Comparison of ENCODE assay signal across 9 cellular contexts in genomic region chr7:104971290-104972071, GRCh38. TPM values are rescaled to one million over a fixed set of nuclear protein-coding genes. Genes with fewer than 3 reads are reported as not detected.
DNase-seq lines count a peak whose midpoint lies in the region; FAIRE-seq and TF ChIP-seq lines count a peak whose summit lies in the region.
"Had no signal": no experiment of that assay in that cellular context is flagged by ENCODE, and none has a peak within 500 bp of the region (broad histone marks: within the 10 kb centered on the region; RNA-seq: fewer than 3 reads in every experiment).

No MANE protein-coding gene starts in this region.

- no TSS peak for BruUV-seq in endothelial cell of umbilical vein (replicated peaks; lab: Mats Ljungman, UMichigan)

- H2AFZ ChIP-seq in ACC112 (ENCODE audit: low read length, unreplicated experiment) (no peak overlapping the region), endothelial cell of umbilical vein (ENCODE audit: low read depth, low read length) (peak overlapping the region; percentile 1)

- POLR2A ChIA-PET in endothelial cell of umbilical vein (lab: Charles Lee) = interaction anchor here (0.6 to 1.0 kb wide), 4 partner anchors 40 to 379 kb away, joined by 3 to 7 read pairs (median 4); partner anchors contain the start of gene KMT2E

- H3K36me3 ChIP-seq in ACC112 (ENCODE audit: insufficient read depth, low read length) = no peaks in the 10 kb centered on the region
- H3K36me3 ChIP-seq in endothelial cell of umbilical vein (ENCODE audit: control insufficient read depth in 2 of 2, extremely low read depth in 1 of 2, insufficient read depth in 2 of 2, low read length in 2 of 2) = no peaks in the 10 kb centered on the region
- H3K36me3 ChIP-seq in mucosa of stomach (ENCODE audit: control insufficient read depth, insufficient read depth, low read length) = no peaks in the 10 kb centered on the region

- H3K4me2 ChIP-seq in endothelial cell of umbilical vein (ENCODE audit: insufficient read depth, low read length) = peak overlapping the region; percentile 3

- intact Hi-C loops in endothelial cell of umbilical vein (cut with micrococcal nuclease) = no loop called here

- H3K4me3 ChIP-seq in ACC112 (ENCODE audit: low read depth, low read length) (no peak overlapping the region), endothelial cell of umbilical vein (replicated peaks in 1 of 3; ENCODE audit: insufficient read depth in 1 of 3, low read depth in 1 of 3, low read length in 3 of 3) (no peak overlapping the region), mucosa of stomach (ENCODE audit: low read length) (no peak overlapping the region)

- DNase-seq in NCI-H2227 (lab: John Stamatoyannopoulos, UW; ENCODE audit: unreplicated experiment) (peak; percentile 76), endothelial cell of umbilical vein (ENCODE audit: low read depth, low spot score) (peak; percentile 78), RCC 7860 (ENCODE audit: low spot score) (no peak), NCI-H2171 treated with DMSO at 0.1 percent for 48 hours (lab: John Stamatoyannopoulos, UW) (no peak), HuH-7.5 (ENCODE audit: low spot score) (no peak)
- no peak for DNase-seq in stimulated activated CD4-positive, alpha-beta T cell treated with anti-CD3 and anti-CD28 coated beads, Interleukin-4, amount 100 ng/mL, for 24 hours
- DNase-seq: activated CD4-positive, alpha-beta T cell treated with anti-CD3 and anti-CD28 coated beads for 48 hours had no signal

- H3K4me1 ChIP-seq in ACC112 (ENCODE audit: control insufficient read depth, insufficient read depth, low read length, unreplicated experiment) (peaks cover 57% of the 10 kb centered on the region), endothelial cell of umbilical vein (ENCODE audit: control insufficient read depth, extremely low read depth, insufficient read depth, low read length) (peaks cover 34% of the 10 kb centered on the region), mucosa of stomach (ENCODE audit: control insufficient read depth, insufficient read depth, low read length) (peaks cover 38% of the 10 kb centered on the region)

- no peak overlapping the region for H3K9ac ChIP-seq in endothelial cell of umbilical vein (replicated peaks; ENCODE audit: extremely low read depth, insufficient read depth, low read length)
- H3K9ac ChIP-seq in mucosa of stomach (ENCODE audit: low read length) = peak overlapping the region; percentile 1

- H3K9me3 ChIP-seq in endothelial cell of umbilical vein (replicated peaks; ENCODE audit: control insufficient read depth, insufficient read depth, low read length) (no peaks in the 10 kb centered on the region), mucosa of stomach (ENCODE audit: control insufficient read depth, low read length) (no peaks in the 10 kb centered on the region)

- no peak for TF ChIP-seq POLR2A in endothelial cell of umbilical vein (IDR thresholded peaks at IDR 0.05; ENCODE audit: low read depth, low read length)

- CTCF ChIA-PET in endothelial cell of umbilical vein (lab: Charles Lee) = interaction anchor here (1.5 to 11.5 kb wide), 5 partner anchors 10 to 88 kb away, joined by 4 to 113 read pairs (median 6); no protein-coding TSS in a partner anchor

- FAIRE-seq in endothelial cell of umbilical vein (lab: Jason Lieb, UNC) (peak; percentile 62), RCC 7860 (lab: Jason Lieb, UNC) (no peak)

- TF ChIP-seq CTCF in endothelial cell of umbilical vein (IDR thresholded peaks at IDR 0.05; ENCODE audit: extremely low read depth in 1 of 2, insufficient read depth in 1 of 2, low read depth in 1 of 2, low read length in 2 of 2) = no peak

- no peaks in the 10 kb centered on the region for H4K20me1 ChIP-seq in endothelial cell of umbilical vein (replicated peaks; ENCODE audit: control insufficient read depth, extremely low read depth, insufficient read depth, low read length)

- H3K27ac ChIP-seq in ACC112 (ENCODE audit: low read depth, low read length) = peak overlapping the region; percentile 91
- peak overlapping the region; percentile 25 for H3K27ac ChIP-seq in endothelial cell of umbilical vein (ENCODE audit: insufficient read depth, low read depth, low read length)

- dilution Hi-C loops in endothelial cell of umbilical vein (cut with MboI; ENCODE audit: extremely low pct_ligation_motif_present, low sequenced_read_pairs) = no loop called here

- H3K27me3 ChIP-seq in ACC112 (ENCODE audit: insufficient read depth, low read length) (no peaks in the 10 kb centered on the region), endothelial cell of umbilical vein (ENCODE audit: control insufficient read depth in 2 of 2, insufficient read depth in 2 of 2, low read length in 2 of 2) (no peaks in the 10 kb centered on the region), mucosa of stomach (ENCODE audit: control insufficient read depth, insufficient read depth, low read length) (no peaks in the 10 kb centered on the region)

- no peaks in the 10 kb centered on the region for H3K9me1 ChIP-seq in endothelial cell of umbilical vein (replicated peaks; ENCODE audit: control insufficient read depth, extremely low read depth, insufficient read depth, low read length)

- H3K79me2 ChIP-seq in ACC112 (ENCODE audit: control insufficient read depth, insufficient read depth, low read length, unreplicated experiment) (no peaks in the 10 kb centered on the region), endothelial cell of umbilical vein (ENCODE audit: control insufficient read depth, insufficient read depth, low read length) (no peaks in the 10 kb centered on the region)

TF ChIP-seq in endothelial cell of umbilical vein, 7 proteins besides CTCF, POLR2A, EP300 and RAD21:
- TF ChIP-seq POLR2AphosphoS5 (IDR thresholded peaks at IDR 0.05; ENCODE audit: insufficient read depth, low read depth, low read length) (no peak), MAX (IDR thresholded peaks at IDR 0.05; ENCODE audit: insufficient read depth, insufficient read length) (no peak), GATA2 (IDR thresholded peaks at IDR 0.05; ENCODE audit: insufficient read depth, insufficient read length, low read depth, low read length) (no peak), EZH2 (IDR thresholded peaks at IDR 0.05; ENCODE audit: borderline replicate concordance, low read depth, low read length, severe bottlenecking) (no peak), FOS (IDR thresholded peaks at IDR 0.05; ENCODE audit: borderline replicate concordance, insufficient read depth, low read length) (no peak), MYC (IDR thresholded peaks at IDR 0.05; ENCODE audit: low read depth, low read length) (no peak), JUN (IDR thresholded peaks at IDR 0.05; ENCODE audit: borderline replicate concordance, insufficient read depth, insufficient read length, low read depth) (no peak)

RNA-seq across cellular contexts. Expression of gene KMT2E, which starts 42.5 kb away (rescaled TPM):
- total RNA-seq in endothelial cell of umbilical vein = 68.5 and 74.8 TPM in 2 replicates
- 10.1 and 19.0 TPM in 2 replicates for polyA plus RNA-seq in endothelial cell of umbilical vein
- 10.7 and 11.8 TPM in 2 replicates for polyA plus RNA-seq in endothelial cell of umbilical vein (2011; cell fraction: cytosol; rRNA removed)
- polyA plus RNA-seq in endothelial cell of umbilical vein (2011; cell fraction: nucleus; rRNA removed) = 55.5 and 66.2 TPM in 2 replicates
- polyA plus RNA-seq in endothelial cell of umbilical vein (2012) = 27.7 and 29.8 TPM in 2 replicates
- 92.4 and 106 TPM in 2 replicates for polyA minus RNA-seq in endothelial cell of umbilical vein
- 19.5 TPM for polyA minus RNA-seq in endothelial cell of umbilical vein (2011; cell fraction: cytosol; rRNA and poly(A)+ RNA removed)
- polyA minus RNA-seq in endothelial cell of umbilical vein (2011; cell fraction: nucleus; rRNA and poly(A)+ RNA removed) = 172 and 208 TPM in 2 replicates

Comparison
In these comparisons a context has a peak if more than half of its experiments do, and no peak if none do; other contexts are left out.
1. DNase-seq: peak in NCI-H2227 (single experiment) and endothelial cell of umbilical vein (single experiment); none in RCC 7860 (single experiment), NCI-H2171 treated with DMSO at 0.1 percent for 48 hours (single experiment), stimulated activated CD4-positive, alpha-beta T cell treated with anti-CD3 and anti-CD28 coated beads, Interleukin-4, amount 100 ng/mL, for 24 hours (single experiment) and HuH-7.5 (single experiment).